ENCODE assay signal across 8 cellular contexts in the genomic region with DNA sequence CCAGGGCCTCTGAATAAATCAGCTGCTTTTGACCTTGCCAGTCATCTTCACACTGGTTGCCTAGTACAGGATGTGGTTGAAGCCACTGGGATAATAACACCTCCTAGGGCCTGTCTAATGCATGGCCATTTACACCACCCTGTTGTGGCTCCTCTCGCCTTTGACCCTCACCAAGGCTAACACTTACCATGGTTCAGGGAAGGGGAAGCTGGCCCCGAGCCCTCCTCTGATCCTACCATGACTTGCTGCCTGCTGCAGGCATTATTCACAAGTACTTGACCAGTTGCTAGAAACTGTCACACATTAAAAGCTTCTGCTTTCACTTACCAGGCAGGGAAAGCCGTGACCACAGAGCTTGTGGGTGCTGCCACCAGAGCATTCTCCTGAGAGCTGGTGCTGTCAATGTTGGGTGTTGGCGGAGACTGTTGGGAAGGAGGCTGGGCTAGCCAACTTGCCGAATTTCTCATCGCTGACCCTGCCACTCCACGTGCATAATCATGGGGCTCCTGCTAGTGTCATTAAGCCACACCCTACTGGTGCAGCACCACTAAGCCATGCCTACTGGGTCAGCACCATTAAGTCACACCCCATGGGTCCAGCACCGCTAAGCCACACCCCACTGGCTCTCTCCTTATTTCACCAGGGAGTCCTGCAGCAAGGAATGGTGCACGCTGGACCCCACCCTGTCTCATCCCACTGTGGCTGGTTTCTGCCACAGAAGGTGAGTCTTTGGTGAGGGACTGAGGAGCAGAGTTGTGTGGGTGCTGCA. TPM values are rescaled to one million over a fixed set of nuclear protein-coding genes. Genes with fewer than 3 reads are reported as not detected.
DNase-seq lines count a peak whose midpoint lies in the region; ATAC-seq, FAIRE-seq and TF ChIP-seq lines count a peak whose summit lies in the region.

No MANE protein-coding gene starts in this region.

- TF ChIP-seq POLR2A in GM12891 (IDR thresholded peaks at IDR 0.05; ENCODE audit: low read depth, low read length) = no peak

- H3K9ac ChIP-seq in kidney (ENCODE audit: low read length in 2 of 2) = no peak overlapping the region

- H3K4me3 ChIP-seq in bronchial epithelial cell (ENCODE audit: low read depth, low read length) = no peak overlapping the region
- H3K4me3 ChIP-seq in ascending aorta = no peak overlapping the region
- no peak overlapping the region for H3K4me3 ChIP-seq in kidney (ENCODE audit: low read length in 2 of 2)

- H3K27ac ChIP-seq in ascending aorta (no peak overlapping the region), kidney (ENCODE audit: low read depth in 2 of 2, low read length in 2 of 2) (no peak overlapping the region)

- DNase-seq in GM12891 (ENCODE audit: insufficient read length, low spot score) = no peak
- DNase-seq in M059J (ENCODE audit: low read depth) = peak; percentile 40
- no peak for DNase-seq in bronchial epithelial cell (ENCODE audit: low read depth)
- DNase-seq in nucleus accumbens (lab: John Stamatoyannopoulos, UW) = no peak
- DNase-seq in ascending aorta (ENCODE audit: low spot score in 2 of 2) = no peak
- DNase-seq in medulla oblongata (ENCODE audit: extremely low spot score) = no peak
- DNase-seq in kidney = no peak

- H3K4me1 ChIP-seq in ascending aorta (no peaks in the 10 kb centered on the region), kidney (ENCODE audit: control insufficient read depth in 1 of 2, insufficient read depth in 1 of 2, low read depth in 1 of 2, low read length in 2 of 2) (peaks cover 11 to 15% of the 10 kb centered on the region in 2 donors)

- peak; percentile 69 for ATAC-seq in GM21447 (IDR thresholded peaks at IDR 0.05; ENCODE audit: unreplicated experiment)

- FAIRE-seq in GM12891 (lab: Jason Lieb, UNC) (peak; percentile 89), bronchial epithelial cell (lab: Jason Lieb, UNC) (peak; percentile 73), kidney (lab: Jason Lieb, UNC) (no peak)

- no peak for TF ChIP-seq CTCF in bronchial epithelial cell (IDR thresholded peaks at IDR 0.05; ENCODE audit: insufficient read depth, low read length, severe bottlenecking)
- TF ChIP-seq CTCF in ascending aorta (IDR thresholded peaks at IDR 0.05) = no peak
- TF ChIP-seq CTCF in kidney (IDR thresholded peaks at IDR 0.05; ENCODE audit: borderline replicate concordance, extremely low read depth, insufficient read depth) = no peak

- intact Hi-C loops in ascending aorta (cut with DNase I) (no loop called here), kidney (cut with DNase I) (no loop called here)

- H3K27me3 ChIP-seq in bronchial epithelial cell (ENCODE audit: control insufficient read depth, insufficient read depth, low read length) (no peaks in the 10 kb centered on the region), ascending aorta (no peaks in the 10 kb centered on the region)

- no peaks in the 10 kb centered on the region for H3K36me3 ChIP-seq in bronchial epithelial cell (ENCODE audit: control insufficient read depth, insufficient read depth, low read length)
- H3K36me3 ChIP-seq in ascending aorta = no peaks in the 10 kb centered on the region
- no peaks in the 10 kb centered on the region for H3K36me3 ChIP-seq in kidney (ENCODE audit: control insufficient read depth in 1 of 2, insufficient read depth in 2 of 2, low read length in 2 of 2)

- no peaks in the 10 kb centered on the region for H3K9me3 ChIP-seq in ascending aorta
- H3K9me3 ChIP-seq in kidney (ENCODE audit: control insufficient read depth in 1 of 2, low read length in 2 of 2) = no peaks in the 10 kb centered on the region

TF ChIP-seq in GM12891, 5 proteins besides CTCF, POLR2A, EP300 and RAD21:
- TF ChIP-seq POLR2AphosphoS5 (IDR thresholded peaks at IDR 0.05; ENCODE audit: low read depth, low read length) = no peak
- TF ChIP-seq TAF1 (IDR thresholded peaks at IDR 0.05; ENCODE audit: low read depth, low read length) = no peak

RNA-seq across cellular contexts. Expression of a gene that starts 47.0 kb away (rescaled TPM):
- 62.5 TPM for polyA plus RNA-seq in GM12891 (2012; ENCODE audit: low read depth, missing spikeins)
- total RNA-seq in M059J (2014; rRNA removed; shearing (Covaris generic)) = 19.6 and 29.2 TPM in 2 replicates
- total RNA-seq in bronchial epithelial cell (15.3 and 16.0 TPM in 2 replicates), ascending aorta (18.2 TPM), kidney (17.4 TPM)
- 2.8 TPM for polyA plus RNA-seq in kidney (ENCODE audit: insufficient read depth, low read depth, low replicate concordance)
